In the genomic region with DNA sequence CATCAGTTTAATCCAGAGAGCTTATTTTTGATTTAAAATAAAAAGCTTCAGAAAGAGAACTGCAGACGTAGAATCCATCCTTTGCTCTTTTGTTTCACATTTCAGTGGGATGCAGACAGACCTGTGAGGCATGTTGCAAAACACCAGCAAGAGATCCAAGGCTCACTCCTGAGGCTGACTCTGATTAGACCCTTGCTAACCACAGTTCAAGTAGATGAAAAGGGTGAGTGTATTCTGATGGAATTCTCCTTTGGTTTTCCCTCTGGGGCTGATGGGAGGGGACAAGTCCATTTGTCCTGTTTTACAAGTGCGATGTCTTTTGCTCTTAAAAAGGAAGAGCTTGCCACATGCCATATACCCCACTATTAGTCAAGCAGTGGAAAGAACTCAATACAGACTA, we compare ENCODE assay signal across 18 cellular contexts.
"Had no signal": no experiment of that assay in that cellular context is flagged by ENCODE, and none has a peak within 500 bp of the region (broad histone marks: within the 10 kb centered on the region; RNA-seq: fewer than 3 reads in every experiment).

No MANE protein-coding gene starts in this region.

- H3K27me3 Mint-ChIP-seq: activated naive CD8-positive, alpha-beta T cell treated with anti-CD3 and anti-CD28 coated beads, Interleukin-2, amount 10 ng/mL, durations not matched to agents 7 days and 5 days had no signal

- DNase-seq: activated naive CD8-positive, alpha-beta T cell treated with anti-CD3 and anti-CD28 coated beads, Interleukin-2, amount 10 ng/mL, durations not matched to agents 7 days and 5 days; activated T-cell treated with anti-CD3 and anti-CD28 coated beads, Interleukin-2, amount 50 U/mL, for 24 hours; amniotic stem cell; left ventricle myocardium inferior; midbrain; natural killer cell; stimulated activated CD4-positive, alpha-beta T cell treated with anti-CD3 and anti-CD28 coated beads, Interleukin-1b, Interleukin-23, amount 100 ng/mL, for 48 hours; stomach; T-helper 1 cell; testis; trophoblast cell had no signal

- H3K4me1 ChIP-seq: left ventricle myocardium inferior, prostate gland, right atrium auricular region, stomach, testis, vagina had no signal

- ATAC-seq: activated T-helper 17 cell treated with anti-CD3 and anti-CD28 coated beads, Interleukin-2, amount 50 U/mL, for 72 hours; natural killer cell; stimulated activated effector memory CD8-positive, alpha-beta T cell treated with anti-CD3 and anti-CD28 coated beads, Interleukin-12 subunit alpha, Interleukin-12 subunit beta, amount 100 ng/mL, for 72 hours; WTC11 had no signal

- H3K9me3 Mint-ChIP-seq: activated naive CD8-positive, alpha-beta T cell treated with anti-CD3 and anti-CD28 coated beads, Interleukin-2, amount 10 ng/mL, durations not matched to agents 7 days and 5 days; natural killer cell; stimulated activated effector memory CD8-positive, alpha-beta T cell treated with anti-CD3 and anti-CD28 coated beads, Interleukin-12 subunit alpha, Interleukin-12 subunit beta, amount 100 ng/mL, for 72 hours; WTC11 had no signal

- H3K9me3 ChIP-seq: prostate gland, right atrium auricular region, stomach, testis, vagina had no signal

- H3K4me3 Mint-ChIP-seq: activated naive CD8-positive, alpha-beta T cell treated with anti-CD3 and anti-CD28 coated beads, Interleukin-2, amount 10 ng/mL, durations not matched to agents 7 days and 5 days; activated T-cell treated with anti-CD3 and anti-CD28 coated beads, Interleukin-2, amount 50 U/mL, for 24 hours; activated T-helper 17 cell treated with anti-CD3 and anti-CD28 coated beads, Interleukin-2, amount 50 U/mL, for 72 hours; natural killer cell; stimulated activated effector memory CD8-positive, alpha-beta T cell treated with anti-CD3 and anti-CD28 coated beads, Interleukin-12 subunit alpha, Interleukin-12 subunit beta, amount 100 ng/mL, for 72 hours; WTC11 had no signal

- H3K4me3 ChIP-seq: cardiac muscle cell, left ventricle myocardium inferior, prostate gland, right atrium auricular region, stomach, testis, vagina had no signal

- H3K4me1 Mint-ChIP-seq: activated naive CD8-positive, alpha-beta T cell treated with anti-CD3 and anti-CD28 coated beads, Interleukin-2, amount 10 ng/mL, durations not matched to agents 7 days and 5 days; activated T-helper 17 cell treated with anti-CD3 and anti-CD28 coated beads, Interleukin-2, amount 50 U/mL, for 72 hours; natural killer cell; stimulated activated effector memory CD8-positive, alpha-beta T cell treated with anti-CD3 and anti-CD28 coated beads, Interleukin-12 subunit alpha, Interleukin-12 subunit beta, amount 100 ng/mL, for 72 hours; WTC11 had no signal

- H3K27me3 ChIP-seq: cardiac muscle cell, right atrium auricular region, stomach, testis, vagina had no signal

- H3K36me3 ChIP-seq: cardiac muscle cell, left ventricle myocardium inferior, prostate gland, right atrium auricular region, stomach, vagina had no signal

- H3K36me3 Mint-ChIP-seq: activated naive CD8-positive, alpha-beta T cell treated with anti-CD3 and anti-CD28 coated beads, Interleukin-2, amount 10 ng/mL, durations not matched to agents 7 days and 5 days; natural killer cell; stimulated activated effector memory CD8-positive, alpha-beta T cell treated with anti-CD3 and anti-CD28 coated beads, Interleukin-12 subunit alpha, Interleukin-12 subunit beta, amount 100 ng/mL, for 72 hours; WTC11 had no signal

- H3K27ac ChIP-seq: cardiac muscle cell, left ventricle myocardium inferior, prostate gland, right atrium auricular region, stomach, testis, vagina had no signal

- H3K27ac Mint-ChIP-seq: activated naive CD8-positive, alpha-beta T cell treated with anti-CD3 and anti-CD28 coated beads, Interleukin-2, amount 10 ng/mL, durations not matched to agents 7 days and 5 days; activated T-cell treated with anti-CD3 and anti-CD28 coated beads, Interleukin-2, amount 50 U/mL, for 24 hours; activated T-helper 17 cell treated with anti-CD3 and anti-CD28 coated beads, Interleukin-2, amount 50 U/mL, for 72 hours; natural killer cell; stimulated activated effector memory CD8-positive, alpha-beta T cell treated with anti-CD3 and anti-CD28 coated beads, Interleukin-12 subunit alpha, Interleukin-12 subunit beta, amount 100 ng/mL, for 72 hours; WTC11 had no signal
